In the genomic region with DNA sequence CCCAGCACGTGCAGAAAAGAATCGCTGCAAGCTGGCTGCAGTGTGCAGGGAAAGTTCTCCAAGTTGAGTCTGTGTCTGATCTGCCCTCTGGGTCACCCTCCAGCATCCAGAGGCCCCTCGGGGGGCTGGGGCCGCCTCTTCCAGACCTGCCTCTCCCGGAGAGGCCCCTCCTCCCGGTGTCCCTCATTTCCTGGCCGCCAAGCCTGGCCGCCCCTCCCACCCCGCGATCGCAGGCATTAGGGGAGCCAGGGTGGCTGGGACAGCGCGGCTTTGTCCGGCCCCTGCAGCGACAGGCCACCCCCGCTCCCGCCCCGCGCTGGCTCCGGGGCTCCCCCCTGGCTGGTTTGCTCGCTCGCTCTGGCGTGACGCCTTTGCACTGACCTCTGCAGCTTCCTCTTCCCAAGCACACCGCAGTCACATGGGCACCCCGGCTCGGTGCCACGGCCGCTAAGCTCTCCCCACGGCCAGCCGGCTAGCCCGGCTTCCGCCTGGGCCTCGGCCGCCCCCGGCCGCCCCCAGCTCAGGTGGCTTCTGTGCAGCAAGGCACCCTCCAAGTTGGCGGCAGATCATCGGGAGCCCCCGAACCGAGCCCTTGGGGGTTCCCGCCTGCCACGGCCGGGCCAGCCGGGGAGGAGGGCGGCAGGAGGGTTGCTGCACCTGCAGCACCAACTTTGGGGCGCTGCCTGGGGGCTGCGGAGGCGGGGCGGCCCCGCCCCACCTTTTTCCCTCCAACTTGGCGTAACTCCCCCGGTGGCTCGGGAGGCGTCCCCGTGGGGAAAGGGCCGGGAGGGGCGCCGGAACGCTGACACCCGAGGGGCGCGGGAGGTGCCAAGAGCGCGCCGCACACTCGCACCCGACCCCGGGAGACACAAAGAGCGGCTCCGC, we compare ENCODE assay signal across 8 cellular contexts. TPM values are rescaled to one million over a fixed set of nuclear protein-coding genes. Genes with fewer than 3 reads are reported as not detected.
DNase-seq lines count a peak whose midpoint lies in the region; ATAC-seq and TF ChIP-seq lines count a peak whose summit lies in the region.

No MANE protein-coding gene starts in this region.

- H3K9me3 ChIP-seq in esophagus (ENCODE audit: control insufficient read depth in 2 of 2, insufficient read depth in 1 of 2, low read depth in 1 of 2, low read length in 1 of 2) = no peaks in the 10 kb centered on the region
- no peaks in the 10 kb centered on the region for H3K9me3 ChIP-seq in stomach

- CTCF ChIA-PET in activated CD8-positive, alpha-beta memory T cell treated with anti-CD3 and anti-CD28 coated beads, Interleukin-2, amount 10 ng/mL, durations not matched to agents 7 days and 5 days (lab: Charles Lee) = interaction anchor here (0.8 to 3.9 kb wide), 9 partner anchors 15 to 382 kb away, joined by 3 to 16 read pairs (median 4); a partner anchor contains a TSS

- 1% methylated on average over 41 to 71 of the region's 71 CpGs for WGBS in esophagus, 2 donors
- 0 to 1% (median 0%) methylated on average over 6 to 71 of the region's 71 CpGs for WGBS in stomach, 5 donors

- H3K27me3 ChIP-seq in esophagus (ENCODE audit: control insufficient read depth in 1 of 2, insufficient read depth in 2 of 2, low read length in 2 of 2) (no peaks in the 10 kb centered on the region), stomach (no peaks in the 10 kb centered on the region)

- H3K4me3 Mint-ChIP-seq in activated CD8-positive, alpha-beta memory T cell treated with anti-CD3 and anti-CD28 coated beads, Interleukin-2, amount 10 ng/mL, durations not matched to agents 7 days and 5 days = peak overlapping the region; percentile 71

- peaks cover 4 to 14% of the 10 kb centered on the region in 2 donors for H3K4me1 ChIP-seq in esophagus (ENCODE audit: control insufficient read depth in 2 of 2, insufficient read depth in 2 of 2, low read length in 1 of 2)
- peaks cover 44 to 60% (median 54%) of the 10 kb centered on the region in 4 donors for H3K4me1 ChIP-seq in stomach

- H3K27ac Mint-ChIP-seq in activated CD8-positive, alpha-beta memory T cell treated with anti-CD3 and anti-CD28 coated beads, Interleukin-2, amount 10 ng/mL, durations not matched to agents 7 days and 5 days = peak overlapping the region; percentile 67

- H3K36me3 Mint-ChIP-seq in activated CD8-positive, alpha-beta memory T cell treated with anti-CD3 and anti-CD28 coated beads, Interleukin-2, amount 10 ng/mL, durations not matched to agents 7 days and 5 days = peaks cover 5% of the 10 kb centered on the region

- no peak for TF ChIP-seq EP300 in stomach (IDR thresholded peaks at IDR 0.05)

- H3K27me3 Mint-ChIP-seq in activated CD8-positive, alpha-beta memory T cell treated with anti-CD3 and anti-CD28 coated beads, Interleukin-2, amount 10 ng/mL, durations not matched to agents 7 days and 5 days = no peaks in the 10 kb centered on the region

- intact Hi-C loops in stomach (cut with DNase I; ENCODE audit: low total_unique reads) = no loop called here

- H3K27ac ChIP-seq in esophagus (ENCODE audit: low read depth in 2 of 2, low read length in 1 of 2) (peak overlapping the region; percentile 69 to 81), stomach (peak overlapping the region; percentile 88 to 95 (median 91))

- H3K4me3 ChIP-seq in esophagus (ENCODE audit: low read depth in 1 of 2, low read length in 2 of 2) = peak overlapping the region; percentile 56 to 59
- peak overlapping the region; percentile 60 to 78 (median 63) for H3K4me3 ChIP-seq in stomach

- TF ChIP-seq POLR2A in GM19099 (IDR thresholded peaks at IDR 0.05; ENCODE audit: extremely low read depth, insufficient read length, low read depth) (peak; percentile 88), stomach (IDR thresholded peaks at IDR 0.05) (peak in 1 of 4 donors; percentile 44)

- no peaks in the 10 kb centered on the region for H3K9me3 Mint-ChIP-seq in activated CD8-positive, alpha-beta memory T cell treated with anti-CD3 and anti-CD28 coated beads, Interleukin-2, amount 10 ng/mL, durations not matched to agents 7 days and 5 days (ENCODE audit: low read depth)

- H3K36me3 ChIP-seq in esophagus (ENCODE audit: control insufficient read depth in 2 of 2, insufficient read depth in 2 of 2, low read length in 1 of 2) (no peaks in the 10 kb centered on the region), stomach (peaks cover 0 to 17% (median 8%) of the 10 kb centered on the region in 4 donors)

- H3K4me1 Mint-ChIP-seq in activated CD8-positive, alpha-beta memory T cell treated with anti-CD3 and anti-CD28 coated beads, Interleukin-2, amount 10 ng/mL, durations not matched to agents 7 days and 5 days = peaks cover 53% of the 10 kb centered on the region

- DNase-seq in CD1c-positive myeloid dendritic cell (ENCODE audit: extremely low spot score) = peak; percentile 96
- DNase-seq in NCI-H774 (lab: John Stamatoyannopoulos, UW) = peak; percentile 48
- DNase-seq in activated CD8-positive, alpha-beta memory T cell treated with anti-CD3 and anti-CD28 coated beads, Interleukin-2, amount 10 ng/mL, durations not matched to agents 7 days and 5 days = peak; percentile 79
- peak; percentile 88 for DNase-seq in mucosa of gallbladder (ENCODE audit: low spot score)
- DNase-seq in stomach = peak; percentile 93

- peak; percentile 63 for ATAC-seq in HG03175 (IDR thresholded peaks at IDR 0.05; ENCODE audit: unreplicated experiment)
- ATAC-seq in activated CD8-positive, alpha-beta memory T cell treated with anti-CD3 and anti-CD28 coated beads, Interleukin-2, amount 10 ng/mL, durations not matched to agents 7 days and 5 days = peak; percentile 65

- no peak for TF ChIP-seq CTCF in stomach (IDR thresholded peaks at IDR 0.05)

RNA-seq across cellular contexts. Expression of a gene that starts 43.7 kb away (rescaled TPM):
- total RNA-seq in activated CD8-positive, alpha-beta memory T cell treated with anti-CD3 and anti-CD28 coated beads, Interleukin-2, amount 10 ng/mL, durations not matched to agents 7 days and 5 days = 10 to 100 TPM; 63.8 to 64.8 TPM
- polyA plus RNA-seq in esophagus (10 to 100 TPM; 15.7 to 23.5 TPM), stomach (1 to 10 TPM; 7.8 to 9.0 (median 8.0) TPM)
- total RNA-seq in mucosa of gallbladder (26.9 TPM), stomach (10 to 100 TPM in 4 of 5 donors, 1 to 10 TPM in 1; 5.8 to 72.8 (median 17.1) TPM)

Comparison
In these comparisons a context has a peak if more than half of its experiments do, and no peak if none do; other contexts are left out.
1. Peak in every context shown above with its lines: DNase-seq, ATAC-seq, H3K4me3 ChIP-seq and H3K27ac ChIP-seq.